In the genomic region with DNA sequence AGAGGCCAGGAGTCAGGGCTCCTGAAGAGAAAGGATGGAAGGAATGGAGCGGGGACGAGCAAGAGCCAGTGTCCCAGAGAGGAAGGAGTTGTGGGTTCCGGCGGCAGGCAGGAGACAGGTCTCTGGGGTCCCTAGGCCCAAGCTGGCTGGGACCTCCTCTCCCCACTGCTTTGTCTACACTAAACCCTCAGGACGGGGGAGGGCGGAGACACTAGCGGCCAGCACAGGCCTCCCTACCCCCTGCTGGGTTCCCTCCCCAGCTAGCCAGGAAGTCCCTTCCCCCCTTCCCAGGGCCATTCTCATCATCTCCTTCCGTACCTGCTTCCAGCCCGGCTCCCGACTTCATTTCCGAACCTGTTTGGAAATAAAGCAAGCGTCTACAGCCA, we compare ENCODE assay signal across 19 cellular contexts.
"Had no signal": no experiment of that assay in that cellular context is flagged by ENCODE, and none has a peak within 500 bp of the region (broad histone marks: within the 10 kb centered on the region; RNA-seq: fewer than 3 reads in every experiment).

No MANE protein-coding gene starts in this region.

- H3K27me3 Mint-ChIP-seq: naive thymus-derived CD4-positive, alpha-beta T cell had no signal

- H3K9me3 Mint-ChIP-seq: activated T-helper 1 cell treated with anti-CD3 and anti-CD28 coated beads, Interleukin-12 subunit alpha, Interleukin-12 subunit beta, Interleukin-2, Interleukin-4 antibody, amounts not matched to agents 30 ng/mL and 10 ng/mL and 1 ng/mL, durations not matched to agents 14 hours and 24 hours and 36 hours; naive thymus-derived CD4-positive, alpha-beta T cell; stimulated activated naive B cell treated with anti-CD40 and anti-IgM and Interleukin-4, amounts not matched to agents 10 μg/mL and 1 μg/mL and 100 μg/mL, for 72 hours had no signal

- H3K27ac ChIP-seq: gastrocnemius medialis, neutrophil, tibial nerve, uterus had no signal

- H3K27ac Mint-ChIP-seq: activated T-helper 1 cell treated with anti-CD3 and anti-CD28 coated beads, Interleukin-12 subunit alpha, Interleukin-12 subunit beta, Interleukin-2, Interleukin-4 antibody, amounts not matched to agents 30 ng/mL and 10 ng/mL and 1 ng/mL, durations not matched to agents 14 hours and 24 hours and 36 hours; naive thymus-derived CD4-positive, alpha-beta T cell; stimulated activated naive B cell treated with anti-CD40 and anti-IgM and Interleukin-4, amounts not matched to agents 10 μg/mL and 1 μg/mL and 100 μg/mL, for 72 hours had no signal

- H3K4me1 Mint-ChIP-seq: naive thymus-derived CD4-positive, alpha-beta T cell; stimulated activated naive B cell treated with anti-CD40 and anti-IgM and Interleukin-4, amounts not matched to agents 10 μg/mL and 1 μg/mL and 100 μg/mL, for 72 hours had no signal

- H3K4me3 ChIP-seq: gastrocnemius medialis, mucosa of descending colon, tibial nerve, uterus had no signal

- H3K4me1 ChIP-seq: gastrocnemius medialis, uterus had no signal

- H3K36me3 ChIP-seq: gastrocnemius medialis, neutrophil, tibial nerve, uterus had no signal

- H3K4me3 Mint-ChIP-seq: activated T-helper 1 cell treated with anti-CD3 and anti-CD28 coated beads, Interleukin-12 subunit alpha, Interleukin-12 subunit beta, Interleukin-2, Interleukin-4 antibody, amounts not matched to agents 30 ng/mL and 10 ng/mL and 1 ng/mL, durations not matched to agents 14 hours and 24 hours and 36 hours; naive thymus-derived CD4-positive, alpha-beta T cell; stimulated activated naive B cell treated with anti-CD40 and anti-IgM and Interleukin-4, amounts not matched to agents 10 μg/mL and 1 μg/mL and 100 μg/mL, for 72 hours had no signal

- H3K9me3 ChIP-seq: gastrocnemius medialis, mucosa of descending colon, neutrophil, tibial nerve, uterus had no signal

- H3K36me3 Mint-ChIP-seq: naive thymus-derived CD4-positive, alpha-beta T cell; stimulated activated naive B cell treated with anti-CD40 and anti-IgM and Interleukin-4, amounts not matched to agents 10 μg/mL and 1 μg/mL and 100 μg/mL, for 72 hours had no signal

- H3K27me3 ChIP-seq: gastrocnemius medialis, neutrophil, tibial nerve, uterus had no signal

- ATAC-seq: gastrocnemius medialis; left lobe of liver; mucosa of descending colon; naive thymus-derived CD4-positive, alpha-beta T cell; stimulated activated naive B cell treated with anti-CD40 and anti-IgM and Interleukin-4, amounts not matched to agents 10 μg/mL and 1 μg/mL and 100 μg/mL, for 72 hours had no signal

- DNase-seq: activated CD4-positive, alpha-beta T cell treated with anti-CD3 and anti-CD28 coated beads for 48 hours; activated CD8-positive, alpha-beta memory T cell treated with anti-CD3 and anti-CD28 coated beads for 24 hours; aorta; gastrocnemius medialis; mammary epithelial cell; naive thymus-derived CD4-positive, alpha-beta T cell; posterior cingulate gyrus; retina; stimulated activated CD4-positive, alpha-beta T cell treated with anti-CD3 and anti-CD28 coated beads, Interleukin-15, amount 100 ng/mL, for 24 hours; stimulated activated CD4-positive, alpha-beta T cell treated with anti-CD3 and anti-CD28 coated beads, Interleukin-4, amount 100 ng/mL, for 1 hour; stimulated activated naive B cell treated with anti-CD40 and anti-IgM and Interleukin-4, amounts not matched to agents 10 μg/mL and 1 μg/mL and 100 μg/mL, for 72 hours; substantia nigra; T-helper 1 cell; uterus had no signal
